In genomic region chr3:141454055-141454454, GRCh38 we compare ENCODE assay signal across 1 cellular context.
TF ChIP-seq lines count a peak whose summit lies in the region.

No MANE protein-coding gene starts in this region.

TF ChIP-seq in HepG2, 621 proteins besides CTCF, POLR2A, EP300 and RAD21:
- TF ChIP-seq PRDM10 (CRISPR knock-in tag; IDR thresholded peaks at IDR 0.05; ENCODE audit: low read depth): no peak
- no peak for TF ChIP-seq TSC22D2 (CRISPR knock-in tag; IDR thresholded peaks at IDR 0.05; ENCODE audit: borderline replicate concordance)
- TF ChIP-seq NR2C2 (CRISPR knock-in tag; IDR thresholded peaks at IDR 0.05; ENCODE audit: borderline replicate concordance): no peak
- TF ChIP-seq HNF4A (CRISPR knock-in tag; IDR thresholded peaks at IDR 0.05): no peak
- no peak for TF ChIP-seq FUBP1 (CRISPR knock-in tag; IDR thresholded peaks at IDR 0.05; ENCODE audit: borderline replicate concordance)
- no peak for TF ChIP-seq ZNF660 (CRISPR knock-in tag; IDR thresholded peaks at IDR 0.05; ENCODE audit: borderline replicate concordance, low read depth)
- TF ChIP-seq ISL2 (CRISPR knock-in tag; IDR thresholded peaks at IDR 0.05): no peak
- no peak for TF ChIP-seq ZFYVE20 (CRISPR knock-in tag; IDR thresholded peaks at IDR 0.05; ENCODE audit: borderline replicate concordance, low read depth)
- TF ChIP-seq ZNF282 (IDR thresholded peaks at IDR 0.05; ENCODE audit: partially characterized antibody): no peak
- TF ChIP-seq RXRA (CRISPR knock-in tag; IDR thresholded peaks at IDR 0.05): no peak
- no peak for TF ChIP-seq ZC3H13 (CRISPR knock-in tag; IDR thresholded peaks at IDR 0.05)
- TF ChIP-seq MAFG (CRISPR knock-in tag; IDR thresholded peaks at IDR 0.05): no peak
- no peak for TF ChIP-seq SMAD9 (CRISPR knock-in tag; IDR thresholded peaks at IDR 0.05)
- TF ChIP-seq KAT2B (IDR thresholded peaks at IDR 0.05; ENCODE audit: borderline replicate concordance, low read depth, low read length): no peak
- no peak for TF ChIP-seq ZNF543 (CRISPR knock-in tag; IDR thresholded peaks at IDR 0.05)
- no peak for TF ChIP-seq SIN3A (IDR thresholded peaks at IDR 0.05; ENCODE audit: borderline replicate concordance, low read depth, low read length)
- no peak for TF ChIP-seq HMGXB4 (CRISPR knock-in tag; IDR thresholded peaks at IDR 0.05; ENCODE audit: borderline replicate concordance in 1 of 2, low read depth in 1 of 2)
- no peak for TF ChIP-seq ZFP91 (CRISPR knock-in tag; IDR thresholded peaks at IDR 0.05; ENCODE audit: borderline replicate concordance)
- no peak for TF ChIP-seq BCL3 (CRISPR knock-in tag; IDR thresholded peaks at IDR 0.05)
- no peak for TF ChIP-seq GATA4 (IDR thresholded peaks at IDR 0.05; ENCODE audit: borderline replicate concordance, low read depth)
